ENCODE assay signal across 11 cellular contexts in genomic region chr16:83420206-83420760, GRCh38.
DNase-seq lines count a peak whose midpoint lies in the region; ATAC-seq and TF ChIP-seq lines count a peak whose summit lies in the region.
"Had no signal": no experiment of that assay in that cellular context is flagged by ENCODE, and none has a peak within 500 bp of the region (broad histone marks: within the 10 kb centered on the region; RNA-seq: fewer than 3 reads in every experiment).

No MANE protein-coding gene starts in this region.

- TF ChIP-seq CTCF in HFF-Myc (IDR thresholded peaks at IDR 0.05; ENCODE audit: low read depth, low read length, missing control alignments): no peak
- TF ChIP-seq CTCF in esophagus muscularis mucosa (IDR thresholded peaks at IDR 0.05): no peak
- no peak for TF ChIP-seq CTCF in chondrocyte (IDR thresholded peaks at IDR 0.05)

- H3K4me3 ChIP-seq in HFF-Myc (replicated peaks; ENCODE audit: low read depth, low read length): no peak overlapping the region
- no peak overlapping the region for H3K4me3 ChIP-seq in esophagus muscularis mucosa
- H3K4me3 ChIP-seq: tibial artery had no signal

- ATAC-seq in GM19324 (IDR thresholded peaks at IDR 0.05; ENCODE audit: low FRiP score, unreplicated experiment) (no peak), GM18858 (IDR thresholded peaks at IDR 0.05; ENCODE audit: unreplicated experiment) (no peak)

- H3K4me3 Mint-ChIP-seq in chondrocyte (ENCODE audit: unreplicated experiment): no peak overlapping the region
- H3K4me3 Mint-ChIP-seq: central memory CD8-positive, alpha-beta T cell had no signal

- H3K27ac ChIP-seq in esophagus muscularis mucosa (replicated peaks in 1 of 4): no peak overlapping the region
- H3K27ac ChIP-seq: tibial artery had no signal

- DNase-seq in HFF-Myc (ENCODE audit: extremely low read depth, low read depth) (peak; percentile 32), OCI-M1 (lab: John Stamatoyannopoulos, UW) (peak; percentile 37), esophagus muscularis mucosa (ENCODE audit: extremely low spot score) (peak; percentile 10), renal cortical epithelial cell (ENCODE audit: low read depth) (peak; percentile 30), chondrocyte (ENCODE audit: low spot score) (no peak)
- DNase-seq: activated T-cell treated with anti-CD3 and anti-CD28 coated beads for 4 hours, NCI-H446, tibial artery had no signal

- WGBS in esophagus muscularis mucosa: 69% methylated on average over 7 of the region's 9 CpGs

- no peaks in the 10 kb centered on the region for H3K27me3 ChIP-seq in esophagus muscularis mucosa
- H3K27me3 ChIP-seq: tibial artery had no signal

- no peak overlapping the region for H3K27ac Mint-ChIP-seq in chondrocyte (ENCODE audit: unreplicated experiment)

- no peaks in the 10 kb centered on the region for H3K9me3 ChIP-seq in esophagus muscularis mucosa
- H3K9me3 ChIP-seq: tibial artery had no signal

- H3K36me3 ChIP-seq in esophagus muscularis mucosa: no peaks in the 10 kb centered on the region
- H3K36me3 ChIP-seq: tibial artery had no signal

- no peaks in the 10 kb centered on the region for H3K4me1 Mint-ChIP-seq in chondrocyte (ENCODE audit: low read depth)
- H3K4me1 Mint-ChIP-seq: central memory CD8-positive, alpha-beta T cell had no signal

- H3K36me3 Mint-ChIP-seq in chondrocyte (ENCODE audit: low read depth): no peaks in the 10 kb centered on the region

- H3K27me3 Mint-ChIP-seq in chondrocyte (ENCODE audit: low read depth): no peaks in the 10 kb centered on the region

- no peaks in the 10 kb centered on the region for H3K9me3 Mint-ChIP-seq in chondrocyte (ENCODE audit: low read depth)

- intact Hi-C loops in esophagus muscularis mucosa (cut with DNase I): no loop called here

- no peaks in the 10 kb centered on the region for H3K4me1 ChIP-seq in esophagus muscularis mucosa
- H3K4me1 ChIP-seq: tibial artery had no signal

- TF ChIP-seq POLR2A in esophagus muscularis mucosa (IDR thresholded peaks at IDR 0.05; ENCODE audit: low read depth): no peak

- TF ChIP-seq EP300 in esophagus muscularis mucosa (IDR thresholded peaks at IDR 0.05): no peak
